16 cellular contexts compared by ENCODE assay signal in the genomic region with DNA sequence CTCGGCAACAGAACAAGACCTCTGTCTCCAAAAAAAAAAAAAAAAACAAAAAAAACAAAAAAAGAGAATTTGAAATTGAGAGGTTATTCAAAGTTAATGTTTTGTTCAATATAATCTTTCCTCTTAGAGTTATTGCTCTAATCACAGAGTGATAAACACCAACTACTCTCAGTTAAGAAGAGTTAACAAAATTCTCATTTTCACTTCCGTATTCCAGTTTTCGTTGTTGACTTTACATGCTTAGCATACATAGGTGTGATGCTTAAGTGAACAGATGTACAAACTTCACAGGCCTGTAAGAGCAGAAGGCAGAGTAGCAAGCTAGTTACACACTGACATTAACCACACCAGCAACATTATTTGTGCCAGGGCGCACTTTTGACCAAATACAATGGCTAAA. TPM values are rescaled to one million over a fixed set of nuclear protein-coding genes. Genes with fewer than 3 reads are reported as not detected.
DNase-seq lines count a peak whose midpoint lies in the region; ATAC-seq and TF ChIP-seq lines count a peak whose summit lies in the region.
"Had no signal": no experiment of that assay in that cellular context is flagged by ENCODE, and none has a peak within 500 bp of the region (broad histone marks: within the 10 kb centered on the region; RNA-seq: fewer than 3 reads in every experiment).

No MANE protein-coding gene starts in this region.

- ATAC-seq in GM21515 (IDR thresholded peaks at IDR 0.05; ENCODE audit: unreplicated experiment) = peak; percentile 67
- ATAC-seq in HG03378 (IDR thresholded peaks at IDR 0.05; ENCODE audit: unreplicated experiment) = peak; percentile 74
- ATAC-seq in naive B cell (ENCODE audit: low read depth in 2 of 2) = peak; percentile 98 to 99
- ATAC-seq: effector memory CD8-positive, alpha-beta T cell; foreskin keratinocyte had no signal

- H3K4me3 ChIP-seq in WERI-Rb-1 (ENCODE audit: low read depth, low read length) (no peak overlapping the region), PC-9 (no peak overlapping the region)

- H3K79me2 ChIP-seq in PC-9 (ENCODE audit: low read depth) = 0 out of 2 replicates have a peak, but pooled peaks cover 6% of the 10 kb centered on the region

- H3K36me3 ChIP-seq in WERI-Rb-1 (peaks cover 47% of the 10 kb centered on the region), PC-9 (ENCODE audit: low read depth) (peaks cover 6% of the 10 kb centered on the region)

- H3K9me3 ChIP-seq in WERI-Rb-1 (ENCODE audit: severe bottlenecking) = no peaks in the 10 kb centered on the region
- no peaks in the 10 kb centered on the region for H3K9me3 ChIP-seq in PC-9 (ENCODE audit: insufficient read depth, low read depth)
- H3K9me3 ChIP-seq: Caco-2 had no signal

- H3K27ac ChIP-seq in WERI-Rb-1 (no peak overlapping the region), PC-9 (no peak overlapping the region)
- H3K27ac ChIP-seq: foreskin keratinocyte had no signal

- H3F3A ChIP-seq in PC-9 (ENCODE audit: insufficient read depth, low read depth) = no peaks in the 10 kb centered on the region

- no peak overlapping the region for H3K4me3 Mint-ChIP-seq in T-helper 2 cell treated with Interferon-gamma antibody and Interleukin-4, amounts not matched to agents 5 μg/mL and 100 μg/mL, for 36 hours
- peak overlapping the region in 5 of 8 donors; percentile 7 to 70 (median 15) for H3K4me3 Mint-ChIP-seq in naive B cell
- H3K4me3 Mint-ChIP-seq: effector memory CD8-positive, alpha-beta T cell had no signal

- intact Hi-C loops in PC-9 (cut with micrococcal nuclease; ENCODE audit: unreplicated experiment) = no loop called here

- no peak overlapping the region for H3K4me2 ChIP-seq in PC-9

- H3K4me1 ChIP-seq in PC-9 (replicated peaks; ENCODE audit: insufficient read depth) = no peaks in the 10 kb centered on the region
- H3K4me1 ChIP-seq: Caco-2, foreskin keratinocyte had no signal

- H3K27ac Mint-ChIP-seq in T-helper 2 cell treated with Interferon-gamma antibody and Interleukin-4, amounts not matched to agents 5 μg/mL and 100 μg/mL, for 36 hours = peak overlapping the region; percentile 41
- peak overlapping the region in 5 of 6 donors; percentile 10 to 91 (median 58) for H3K27ac Mint-ChIP-seq in naive B cell

- no peak overlapping the region for H2AFZ ChIP-seq in PC-9

- H3K9me2 ChIP-seq in PC-9 (ENCODE audit: insufficient read depth) = no peaks in the 10 kb centered on the region

- H3K9me3 Mint-ChIP-seq in T-helper 2 cell treated with Interferon-gamma antibody and Interleukin-4, amounts not matched to agents 5 μg/mL and 100 μg/mL, for 36 hours = no peaks in the 10 kb centered on the region
- H3K9me3 Mint-ChIP-seq in naive B cell = no peaks in the 10 kb centered on the region
- H3K9me3 Mint-ChIP-seq: effector memory CD8-positive, alpha-beta T cell had no signal

- DNase-seq in T-helper 2 cell treated with Interferon-gamma antibody and Interleukin-4, amounts not matched to agents 5 μg/mL and 100 μg/mL, for 36 hours (ENCODE audit: low spot score) = no peak
- DNase-seq in T-helper 2 cell = no peak
- peak; percentile 39 for DNase-seq in naive B cell
- no peak for DNase-seq in WERI-Rb-1
- DNase-seq in PC-9 = no peak
- DNase-seq in MV-4-11 (lab: John Stamatoyannopoulos, UW) = no peak
- DNase-seq: activated CD4-positive, alpha-beta T cell treated with anti-CD3 and anti-CD28 coated beads, Interleukin-2, amount 50 U/mL, for 4 hours; activated gamma-delta T cell; Caco-2; effector memory CD8-positive, alpha-beta T cell; foreskin keratinocyte; NCI-H2171 treated with DMSO at 0.1 percent for 48 hours; posterior cingulate gyrus; stimulated activated CD4-positive, alpha-beta T cell treated with anti-CD3 and anti-CD28 coated beads, Interleukin-15, amount 100 ng/mL, for 24 hours had no signal

- peaks cover 49% of the 10 kb centered on the region for H3K36me3 Mint-ChIP-seq in T-helper 2 cell treated with Interferon-gamma antibody and Interleukin-4, amounts not matched to agents 5 μg/mL and 100 μg/mL, for 36 hours (ENCODE audit: low read depth)
- no peaks in the 10 kb centered on the region for H3K36me3 Mint-ChIP-seq in naive B cell

- H3K4me1 Mint-ChIP-seq in T-helper 2 cell treated with Interferon-gamma antibody and Interleukin-4, amounts not matched to agents 5 μg/mL and 100 μg/mL, for 36 hours (ENCODE audit: low read depth) = peaks cover 19% of the 10 kb centered on the region
- peaks cover 4 to 20% (median 17%) of the 10 kb centered on the region in 3 donors for H3K4me1 Mint-ChIP-seq in naive B cell

- POLR2A ChIA-PET in PC-9 (lab: Charles Lee; ENCODE audit: unreplicated experiment) = no interaction called here

- no peak for TF ChIP-seq CTCF in WERI-Rb-1 (IDR thresholded peaks at IDR 0.05; ENCODE audit: low read depth, low read length)
- TF ChIP-seq CTCF in PC-9 (conservative IDR thresholded peaks at IDR 0.05) = no peak

- H3K27me3 ChIP-seq in WERI-Rb-1 (ENCODE audit: insufficient read depth, low read depth, severe bottlenecking) = no peaks in the 10 kb centered on the region
- no peaks in the 10 kb centered on the region for H3K27me3 ChIP-seq in PC-9 (ENCODE audit: insufficient read depth, low read depth)
- H3K27me3 ChIP-seq: foreskin keratinocyte had no signal

- CTCF ChIA-PET in PC-9 (lab: Charles Lee) = no interaction called here

- peaks cover 35% of the 10 kb centered on the region for H4K20me1 ChIP-seq in PC-9 (ENCODE audit: insufficient read depth)

- no peaks in the 10 kb centered on the region for H3K27me3 Mint-ChIP-seq in T-helper 2 cell treated with Interferon-gamma antibody and Interleukin-4, amounts not matched to agents 5 μg/mL and 100 μg/mL, for 36 hours (ENCODE audit: low read depth)
- no peaks in the 10 kb centered on the region for H3K27me3 Mint-ChIP-seq in naive B cell
- H3K27me3 Mint-ChIP-seq: effector memory CD8-positive, alpha-beta T cell had no signal

- no TSS peak for BruUV-seq in PC-9 (replicated peaks; lab: Mats Ljungman, UMichigan)

RNA-seq across cellular contexts. Expression of gene EIF4ENIF1, which starts 12.3 kb away (rescaled TPM):
- polyA plus RNA-seq in naive B cell (ENCODE audit: low read depth in 6 of 6) = 10 to 100 TPM in 4 of 6 donors, 1 to 10 TPM in 2; 5.8 to 17.3 (median 12.2) TPM
- total RNA-seq in PC-9 (2021) = 15.3 and 21.8 TPM in 2 replicates

RNA-seq across cellular contexts. Expression of gene SFI1, which starts 19.0 kb away (rescaled TPM):
- polyA plus RNA-seq in naive B cell (ENCODE audit: low read depth in 6 of 6) = 10 to 100 TPM in 2 of 6 donors, 1 to 10 TPM in 4; 3.3 to 21.1 (median 8.7) TPM
- total RNA-seq in PC-9 (2021) = 57.9 and 58.7 TPM in 2 replicates
